Comparison of ENCODE assay signal across 2 cellular contexts in the genomic region with DNA sequence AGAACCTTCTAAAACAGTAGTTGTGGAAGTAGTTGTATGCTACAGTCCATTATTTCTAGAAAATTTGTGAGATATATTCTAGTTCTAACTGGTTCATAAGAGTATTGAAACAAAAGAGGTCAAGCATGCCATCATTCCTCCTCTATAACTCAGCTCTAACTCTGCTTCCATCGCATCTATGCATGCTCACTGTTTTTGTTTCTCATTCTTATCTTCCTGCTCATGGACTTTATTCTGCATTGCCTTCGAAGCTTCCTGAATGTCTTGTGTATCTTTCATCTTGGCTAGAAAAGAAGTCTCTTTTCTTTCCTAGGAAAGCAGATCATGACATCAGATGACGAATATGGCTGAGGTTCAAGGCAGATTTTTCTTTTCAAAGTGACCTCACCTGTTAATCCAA.
TF ChIP-seq lines count a peak whose summit lies in the region.

No MANE protein-coding gene starts in this region.

TF ChIP-seq in SK-N-SH, 30 proteins besides CTCF, POLR2A, EP300 and RAD21 (continued from another document):
- TF ChIP-seq, protein P1, sequence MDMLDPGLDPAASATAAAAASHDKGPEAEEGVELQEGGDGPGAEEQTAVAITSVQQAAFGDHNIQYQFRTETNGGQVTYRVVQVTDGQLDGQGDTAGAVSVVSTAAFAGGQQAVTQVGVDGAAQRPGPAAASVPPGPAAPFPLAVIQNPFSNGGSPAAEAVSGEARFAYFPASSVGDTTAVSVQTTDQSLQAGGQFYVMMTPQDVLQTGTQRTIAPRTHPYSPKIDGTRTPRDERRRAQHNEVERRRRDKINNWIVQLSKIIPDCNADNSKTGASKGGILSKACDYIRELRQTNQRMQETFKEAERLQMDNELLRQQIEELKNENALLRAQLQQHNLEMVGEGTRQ (IDR thresholded peaks at IDR 0.05; ENCODE audit: borderline replicate concordance, low read depth, low read length): no peak
- TF ChIP-seq JUND (IDR thresholded peaks at IDR 0.05) (0 out of 2 replicates have a peak, but pooled peaks have one; percentile 4), FOXM1 (IDR thresholded peaks at IDR 0.05; ENCODE audit: low read depth) (no peak)

TF ChIP-seq in SK-N-SH treated with all-trans-retinoic acid at 6 μM for 48 hours, 23 proteins besides CTCF, POLR2A, EP300 and RAD21 (continued from another document):
- no peak for TF ChIP-seq TOX (CRISPR knock-in tag; IDR thresholded peaks at IDR 0.05; ENCODE audit: borderline replicate concordance)
- no peak for TF ChIP-seq ZNF8 (CRISPR knock-in tag; IDR thresholded peaks at IDR 0.05)
- TF ChIP-seq ARNTL (CRISPR knock-in tag; IDR thresholded peaks at IDR 0.05; ENCODE audit: borderline replicate concordance, low read depth): no peak
- no peak for TF ChIP-seq ZFP3 (CRISPR knock-in tag; IDR thresholded peaks at IDR 0.05)
- TF ChIP-seq, protein P2, sequence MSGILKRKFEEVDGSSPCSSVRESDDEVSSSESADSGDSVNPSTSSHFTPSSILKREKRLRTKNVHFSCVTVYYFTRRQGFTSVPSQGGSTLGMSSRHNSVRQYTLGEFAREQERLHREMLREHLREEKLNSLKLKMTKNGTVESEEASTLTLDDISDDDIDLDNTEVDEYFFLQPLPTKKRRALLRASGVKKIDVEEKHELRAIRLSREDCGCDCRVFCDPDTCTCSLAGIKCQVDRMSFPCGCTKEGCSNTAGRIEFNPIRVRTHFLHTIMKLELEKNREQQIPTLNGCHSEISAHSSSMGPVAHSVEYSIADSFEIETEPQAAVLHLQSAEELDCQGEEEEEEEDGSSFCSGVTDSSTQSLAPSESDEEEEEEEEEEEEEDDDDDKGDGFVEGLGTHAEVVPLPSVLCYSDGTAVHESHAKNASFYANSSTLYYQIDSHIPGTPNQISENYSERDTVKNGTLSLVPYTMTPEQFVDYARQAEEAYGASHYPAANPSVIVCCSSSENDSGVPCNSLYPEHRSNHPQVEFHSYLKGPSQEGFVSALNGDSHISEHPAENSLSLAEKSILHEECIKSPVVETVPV (CRISPR knock-in tag; IDR thresholded peaks at IDR 0.05): no peak
- TF ChIP-seq, protein P3, sequence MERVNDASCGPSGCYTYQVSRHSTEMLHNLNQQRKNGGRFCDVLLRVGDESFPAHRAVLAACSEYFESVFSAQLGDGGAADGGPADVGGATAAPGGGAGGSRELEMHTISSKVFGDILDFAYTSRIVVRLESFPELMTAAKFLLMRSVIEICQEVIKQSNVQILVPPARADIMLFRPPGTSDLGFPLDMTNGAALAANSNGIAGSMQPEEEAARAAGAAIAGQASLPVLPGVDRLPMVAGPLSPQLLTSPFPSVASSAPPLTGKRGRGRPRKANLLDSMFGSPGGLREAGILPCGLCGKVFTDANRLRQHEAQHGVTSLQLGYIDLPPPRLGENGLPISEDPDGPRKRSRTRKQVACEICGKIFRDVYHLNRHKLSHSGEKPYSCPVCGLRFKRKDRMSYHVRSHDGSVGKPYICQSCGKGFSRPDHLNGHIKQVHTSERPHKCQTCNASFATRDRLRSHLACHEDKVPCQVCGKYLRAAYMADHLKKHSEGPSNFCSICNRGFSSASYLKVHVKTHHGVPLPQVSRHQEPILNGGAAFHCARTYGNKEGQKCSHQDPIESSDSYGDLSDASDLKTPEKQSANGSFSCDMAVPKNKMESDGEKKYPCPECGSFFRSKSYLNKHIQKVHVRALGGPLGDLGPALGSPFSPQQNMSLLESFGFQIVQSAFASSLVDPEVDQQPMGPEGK (CRISPR knock-in tag; IDR thresholded peaks at IDR 0.05; ENCODE audit: borderline replicate concordance): no peak
- no peak for TF ChIP-seq GLIS3 (CRISPR knock-in tag; IDR thresholded peaks at IDR 0.05)
- TF ChIP-seq CSDC2 (CRISPR knock-in tag; IDR thresholded peaks at IDR 0.05): no peak
- TF ChIP-seq, protein P4, sequence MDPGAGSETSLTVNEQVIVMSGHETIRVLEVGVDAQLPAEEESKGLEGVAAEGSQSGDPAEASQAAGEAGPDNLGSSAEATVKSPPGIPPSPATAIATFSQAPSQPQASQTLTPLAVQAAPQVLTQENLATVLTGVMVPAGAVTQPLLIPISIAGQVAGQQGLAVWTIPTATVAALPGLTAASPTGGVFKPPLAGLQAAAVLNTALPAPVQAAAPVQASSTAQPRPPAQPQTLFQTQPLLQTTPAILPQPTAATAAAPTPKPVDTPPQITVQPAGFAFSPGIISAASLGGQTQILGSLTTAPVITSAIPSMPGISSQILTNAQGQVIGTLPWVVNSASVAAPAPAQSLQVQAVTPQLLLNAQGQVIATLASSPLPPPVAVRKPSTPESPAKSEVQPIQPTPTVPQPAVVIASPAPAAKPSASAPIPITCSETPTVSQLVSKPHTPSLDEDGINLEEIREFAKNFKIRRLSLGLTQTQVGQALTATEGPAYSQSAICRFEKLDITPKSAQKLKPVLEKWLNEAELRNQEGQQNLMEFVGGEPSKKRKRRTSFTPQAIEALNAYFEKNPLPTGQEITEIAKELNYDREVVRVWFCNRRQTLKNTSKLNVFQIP (CRISPR knock-in tag; IDR thresholded peaks at IDR 0.05; ENCODE audit: borderline replicate concordance, low read depth): no peak
- TF ChIP-seq ESRRG (CRISPR knock-in tag; IDR thresholded peaks at IDR 0.05): no peak
- no peak for TF ChIP-seq ZNF70 (CRISPR knock-in tag; IDR thresholded peaks at IDR 0.05)
